Comparison of ENCODE assay signal across 1 cellular context in the genomic region with DNA sequence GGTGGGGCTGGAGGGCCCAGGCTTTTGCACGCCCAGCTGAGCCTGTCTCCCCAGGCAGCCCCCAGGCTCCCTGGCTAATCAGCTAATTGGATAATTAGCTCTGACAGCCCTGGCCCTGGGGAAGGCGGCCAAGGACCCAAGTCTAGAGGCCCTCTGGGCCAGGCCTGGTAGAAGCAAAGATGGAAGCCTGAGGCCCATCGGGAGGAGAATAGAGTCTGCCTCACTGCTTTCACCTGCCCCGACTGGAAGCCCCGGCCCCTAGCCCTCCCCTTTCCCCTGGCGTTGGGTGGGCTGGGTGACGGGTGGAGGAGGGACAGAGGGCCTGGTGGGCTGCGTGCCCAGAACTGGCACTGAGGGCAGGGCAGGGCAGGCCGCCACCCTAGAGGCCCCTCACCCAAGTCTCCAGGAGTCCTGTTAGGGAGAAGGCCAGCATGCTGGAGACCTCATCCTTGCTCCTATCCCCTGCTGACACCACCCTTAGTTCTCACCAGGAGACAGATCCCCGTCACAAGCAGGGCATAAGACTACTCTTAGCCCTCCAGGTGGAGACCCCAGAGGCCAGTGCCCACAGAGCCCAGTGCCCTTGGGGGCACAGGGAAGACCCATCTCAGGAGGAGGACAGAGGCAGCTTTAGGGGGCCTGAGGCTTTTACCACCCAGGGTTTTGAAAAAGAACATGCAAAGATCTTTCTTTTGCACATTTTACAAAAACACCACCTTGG.
TF ChIP-seq lines count a peak whose summit lies in the region.

No MANE protein-coding gene starts in this region.

TF ChIP-seq in WTC11, 78 proteins besides CTCF, POLR2A, EP300 and RAD21 (continued from another document):
- TF ChIP-seq, protein P1, sequence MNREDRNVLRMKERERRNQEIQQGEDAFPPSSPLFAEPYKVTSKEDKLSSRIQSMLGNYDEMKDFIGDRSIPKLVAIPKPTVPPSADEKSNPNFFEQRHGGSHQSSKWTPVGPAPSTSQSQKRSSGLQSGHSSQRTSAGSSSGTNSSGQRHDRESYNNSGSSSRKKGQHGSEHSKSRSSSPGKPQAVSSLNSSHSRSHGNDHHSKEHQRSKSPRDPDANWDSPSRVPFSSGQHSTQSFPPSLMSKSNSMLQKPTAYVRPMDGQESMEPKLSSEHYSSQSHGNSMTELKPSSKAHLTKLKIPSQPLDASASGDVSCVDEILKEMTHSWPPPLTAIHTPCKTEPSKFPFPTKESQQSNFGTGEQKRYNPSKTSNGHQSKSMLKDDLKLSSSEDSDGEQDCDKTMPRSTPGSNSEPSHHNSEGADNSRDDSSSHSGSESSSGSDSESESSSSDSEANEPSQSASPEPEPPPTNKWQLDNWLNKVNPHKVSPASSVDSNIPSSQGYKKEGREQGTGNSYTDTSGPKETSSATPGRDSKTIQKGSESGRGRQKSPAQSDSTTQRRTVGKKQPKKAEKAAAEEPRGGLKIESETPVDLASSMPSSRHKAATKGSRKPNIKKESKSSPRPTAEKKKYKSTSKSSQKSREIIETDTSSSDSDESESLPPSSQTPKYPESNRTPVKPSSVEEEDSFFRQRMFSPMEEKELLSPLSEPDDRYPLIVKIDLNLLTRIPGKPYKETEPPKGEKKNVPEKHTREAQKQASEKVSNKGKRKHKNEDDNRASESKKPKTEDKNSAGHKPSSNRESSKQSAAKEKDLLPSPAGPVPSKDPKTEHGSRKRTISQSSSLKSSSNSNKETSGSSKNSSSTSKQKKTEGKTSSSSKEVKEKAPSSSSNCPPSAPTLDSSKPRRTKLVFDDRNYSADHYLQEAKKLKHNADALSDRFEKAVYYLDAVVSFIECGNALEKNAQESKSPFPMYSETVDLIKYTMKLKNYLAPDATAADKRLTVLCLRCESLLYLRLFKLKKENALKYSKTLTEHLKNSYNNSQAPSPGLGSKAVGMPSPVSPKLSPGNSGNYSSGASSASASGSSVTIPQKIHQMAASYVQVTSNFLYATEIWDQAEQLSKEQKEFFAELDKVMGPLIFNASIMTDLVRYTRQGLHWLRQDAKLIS (CRISPR knock-in tag; IDR thresholded peaks at IDR 0.05; ENCODE audit: borderline replicate concordance): no peak
- TF ChIP-seq, protein P2, sequence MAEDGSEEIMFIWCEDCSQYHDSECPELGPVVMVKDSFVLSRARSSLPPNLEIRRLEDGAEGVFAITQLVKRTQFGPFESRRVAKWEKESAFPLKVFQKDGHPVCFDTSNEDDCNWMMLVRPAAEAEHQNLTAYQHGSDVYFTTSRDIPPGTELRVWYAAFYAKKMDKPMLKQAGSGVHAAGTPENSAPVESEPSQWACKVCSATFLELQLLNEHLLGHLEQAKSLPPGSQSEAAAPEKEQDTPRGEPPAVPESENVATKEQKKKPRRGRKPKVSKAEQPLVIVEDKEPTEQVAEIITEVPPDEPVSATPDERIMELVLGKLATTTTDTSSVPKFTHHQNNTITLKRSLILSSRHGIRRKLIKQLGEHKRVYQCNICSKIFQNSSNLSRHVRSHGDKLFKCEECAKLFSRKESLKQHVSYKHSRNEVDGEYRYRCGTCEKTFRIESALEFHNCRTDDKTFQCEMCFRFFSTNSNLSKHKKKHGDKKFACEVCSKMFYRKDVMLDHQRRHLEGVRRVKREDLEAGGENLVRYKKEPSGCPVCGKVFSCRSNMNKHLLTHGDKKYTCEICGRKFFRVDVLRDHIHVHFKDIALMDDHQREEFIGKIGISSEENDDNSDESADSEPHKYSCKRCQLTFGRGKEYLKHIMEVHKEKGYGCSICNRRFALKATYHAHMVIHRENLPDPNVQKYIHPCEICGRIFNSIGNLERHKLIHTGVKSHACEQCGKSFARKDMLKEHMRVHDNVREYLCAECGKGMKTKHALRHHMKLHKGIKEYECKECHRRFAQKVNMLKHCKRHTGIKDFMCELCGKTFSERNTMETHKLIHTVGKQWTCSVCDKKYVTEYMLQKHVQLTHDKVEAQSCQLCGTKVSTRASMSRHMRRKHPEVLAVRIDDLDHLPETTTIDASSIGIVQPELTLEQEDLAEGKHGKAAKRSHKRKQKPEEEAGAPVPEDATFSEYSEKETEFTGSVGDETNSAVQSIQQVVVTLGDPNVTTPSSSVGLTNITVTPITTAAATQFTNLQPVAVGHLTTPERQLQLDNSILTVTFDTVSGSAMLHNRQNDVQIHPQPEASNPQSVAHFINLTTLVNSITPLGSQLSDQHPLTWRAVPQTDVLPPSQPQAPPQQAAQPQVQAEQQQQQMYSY (CRISPR knock-in tag; IDR thresholded peaks at IDR 0.05): no peak
- TF ChIP-seq, protein P3, sequence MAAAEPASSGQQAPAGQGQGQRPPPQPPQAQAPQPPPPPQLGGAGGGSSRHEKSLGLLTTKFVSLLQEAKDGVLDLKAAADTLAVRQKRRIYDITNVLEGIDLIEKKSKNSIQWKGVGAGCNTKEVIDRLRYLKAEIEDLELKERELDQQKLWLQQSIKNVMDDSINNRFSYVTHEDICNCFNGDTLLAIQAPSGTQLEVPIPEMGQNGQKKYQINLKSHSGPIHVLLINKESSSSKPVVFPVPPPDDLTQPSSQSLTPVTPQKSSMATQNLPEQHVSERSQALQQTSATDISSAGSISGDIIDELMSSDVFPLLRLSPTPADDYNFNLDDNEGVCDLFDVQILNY (CRISPR knock-in tag; IDR thresholded peaks at IDR 0.05): no peak
- TF ChIP-seq ZNF138 (CRISPR knock-in tag; conservative IDR thresholded peaks at IDR 0.05) (no peak), NFATC4 (CRISPR knock-in tag; IDR thresholded peaks at IDR 0.05) (no peak), MXD4 (CRISPR knock-in tag; IDR thresholded peaks at IDR 0.05; ENCODE audit: borderline replicate concordance) (no peak), NFE2L1 (CRISPR knock-in tag; IDR thresholded peaks at IDR 0.05) (no peak), FOXJ3 (CRISPR knock-in tag; IDR thresholded peaks at IDR 0.05; ENCODE audit: borderline replicate concordance) (no peak), ELF4 (CRISPR knock-in tag; IDR thresholded peaks at IDR 0.05; ENCODE audit: low read depth) (no peak), MYBL2 (CRISPR knock-in tag; IDR thresholded peaks at IDR 0.05) (no peak), NR1H2 (CRISPR knock-in tag; IDR thresholded peaks at IDR 0.05) (no peak)
- TF ChIP-seq, protein P4, sequence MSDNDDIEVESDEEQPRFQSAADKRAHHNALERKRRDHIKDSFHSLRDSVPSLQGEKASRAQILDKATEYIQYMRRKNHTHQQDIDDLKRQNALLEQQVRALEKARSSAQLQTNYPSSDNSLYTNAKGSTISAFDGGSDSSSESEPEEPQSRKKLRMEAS (CRISPR knock-in tag; IDR thresholded peaks at IDR 0.05): no peak
- TF ChIP-seq, protein P5, sequence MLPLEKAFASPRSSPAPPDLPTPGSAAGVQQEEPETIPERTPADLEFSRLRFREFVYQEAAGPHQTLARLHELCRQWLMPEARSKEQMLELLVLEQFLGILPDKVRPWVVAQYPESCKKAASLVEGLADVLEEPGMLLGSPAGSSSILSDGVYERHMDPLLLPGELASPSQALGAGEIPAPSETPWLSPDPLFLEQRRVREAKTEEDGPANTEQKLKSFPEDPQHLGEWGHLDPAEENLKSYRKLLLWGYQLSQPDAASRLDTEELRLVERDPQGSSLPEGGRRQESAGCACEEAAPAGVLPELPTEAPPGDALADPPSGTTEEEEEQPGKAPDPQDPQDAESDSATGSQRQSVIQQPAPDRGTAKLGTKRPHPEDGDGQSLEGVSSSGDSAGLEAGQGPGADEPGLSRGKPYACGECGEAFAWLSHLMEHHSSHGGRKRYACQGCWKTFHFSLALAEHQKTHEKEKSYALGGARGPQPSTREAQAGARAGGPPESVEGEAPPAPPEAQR (CRISPR knock-in tag; IDR thresholded peaks at IDR 0.05): no peak
- TF ChIP-seq, protein P6, sequence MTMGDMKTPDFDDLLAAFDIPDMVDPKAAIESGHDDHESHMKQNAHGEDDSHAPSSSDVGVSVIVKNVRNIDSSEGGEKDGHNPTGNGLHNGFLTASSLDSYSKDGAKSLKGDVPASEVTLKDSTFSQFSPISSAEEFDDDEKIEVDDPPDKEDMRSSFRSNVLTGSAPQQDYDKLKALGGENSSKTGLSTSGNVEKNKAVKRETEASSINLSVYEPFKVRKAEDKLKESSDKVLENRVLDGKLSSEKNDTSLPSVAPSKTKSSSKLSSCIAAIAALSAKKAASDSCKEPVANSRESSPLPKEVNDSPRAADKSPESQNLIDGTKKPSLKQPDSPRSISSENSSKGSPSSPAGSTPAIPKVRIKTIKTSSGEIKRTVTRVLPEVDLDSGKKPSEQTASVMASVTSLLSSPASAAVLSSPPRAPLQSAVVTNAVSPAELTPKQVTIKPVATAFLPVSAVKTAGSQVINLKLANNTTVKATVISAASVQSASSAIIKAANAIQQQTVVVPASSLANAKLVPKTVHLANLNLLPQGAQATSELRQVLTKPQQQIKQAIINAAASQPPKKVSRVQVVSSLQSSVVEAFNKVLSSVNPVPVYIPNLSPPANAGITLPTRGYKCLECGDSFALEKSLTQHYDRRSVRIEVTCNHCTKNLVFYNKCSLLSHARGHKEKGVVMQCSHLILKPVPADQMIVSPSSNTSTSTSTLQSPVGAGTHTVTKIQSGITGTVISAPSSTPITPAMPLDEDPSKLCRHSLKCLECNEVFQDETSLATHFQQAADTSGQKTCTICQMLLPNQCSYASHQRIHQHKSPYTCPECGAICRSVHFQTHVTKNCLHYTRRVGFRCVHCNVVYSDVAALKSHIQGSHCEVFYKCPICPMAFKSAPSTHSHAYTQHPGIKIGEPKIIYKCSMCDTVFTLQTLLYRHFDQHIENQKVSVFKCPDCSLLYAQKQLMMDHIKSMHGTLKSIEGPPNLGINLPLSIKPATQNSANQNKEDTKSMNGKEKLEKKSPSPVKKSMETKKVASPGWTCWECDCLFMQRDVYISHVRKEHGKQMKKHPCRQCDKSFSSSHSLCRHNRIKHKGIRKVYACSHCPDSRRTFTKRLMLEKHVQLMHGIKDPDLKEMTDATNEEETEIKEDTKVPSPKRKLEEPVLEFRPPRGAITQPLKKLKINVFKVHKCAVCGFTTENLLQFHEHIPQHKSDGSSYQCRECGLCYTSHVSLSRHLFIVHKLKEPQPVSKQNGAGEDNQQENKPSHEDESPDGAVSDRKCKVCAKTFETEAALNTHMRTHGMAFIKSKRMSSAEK (CRISPR knock-in tag; IDR thresholded peaks at IDR 0.05; ENCODE audit: borderline replicate concordance): no peak
- TF ChIP-seq, protein P7, sequence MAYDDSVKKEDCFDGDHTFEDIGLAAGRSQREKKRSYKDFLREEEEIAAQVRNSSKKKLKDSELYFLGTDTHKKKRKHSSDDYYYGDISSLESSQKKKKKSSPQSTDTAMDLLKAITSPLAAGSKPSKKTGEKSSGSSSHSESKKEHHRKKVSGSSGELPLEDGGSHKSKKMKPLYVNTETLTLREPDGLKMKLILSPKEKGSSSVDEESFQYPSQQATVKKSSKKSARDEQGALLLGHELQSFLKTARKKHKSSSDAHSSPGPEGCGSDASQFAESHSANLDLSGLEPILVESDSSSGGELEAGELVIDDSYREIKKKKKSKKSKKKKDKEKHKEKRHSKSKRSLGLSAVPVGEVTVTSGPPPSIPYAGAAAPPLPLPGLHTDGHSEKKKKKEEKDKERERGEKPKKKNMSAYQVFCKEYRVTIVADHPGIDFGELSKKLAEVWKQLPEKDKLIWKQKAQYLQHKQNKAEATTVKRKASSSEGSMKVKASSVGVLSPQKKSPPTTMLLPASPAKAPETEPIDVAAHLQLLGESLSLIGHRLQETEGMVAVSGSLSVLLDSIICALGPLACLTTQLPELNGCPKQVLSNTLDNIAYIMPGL (CRISPR knock-in tag; IDR thresholded peaks at IDR 0.05): no peak
- TF ChIP-seq, protein P8, sequence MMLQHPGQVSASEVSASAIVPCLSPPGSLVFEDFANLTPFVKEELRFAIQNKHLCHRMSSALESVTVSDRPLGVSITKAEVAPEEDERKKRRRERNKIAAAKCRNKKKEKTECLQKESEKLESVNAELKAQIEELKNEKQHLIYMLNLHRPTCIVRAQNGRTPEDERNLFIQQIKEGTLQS (CRISPR knock-in tag; conservative IDR thresholded peaks at IDR 0.05): no peak
TF ChIP-seq in WTC11: peak in this region for 0.
